Comparison of ENCODE assay signal across 8 cellular contexts in the genomic region with DNA sequence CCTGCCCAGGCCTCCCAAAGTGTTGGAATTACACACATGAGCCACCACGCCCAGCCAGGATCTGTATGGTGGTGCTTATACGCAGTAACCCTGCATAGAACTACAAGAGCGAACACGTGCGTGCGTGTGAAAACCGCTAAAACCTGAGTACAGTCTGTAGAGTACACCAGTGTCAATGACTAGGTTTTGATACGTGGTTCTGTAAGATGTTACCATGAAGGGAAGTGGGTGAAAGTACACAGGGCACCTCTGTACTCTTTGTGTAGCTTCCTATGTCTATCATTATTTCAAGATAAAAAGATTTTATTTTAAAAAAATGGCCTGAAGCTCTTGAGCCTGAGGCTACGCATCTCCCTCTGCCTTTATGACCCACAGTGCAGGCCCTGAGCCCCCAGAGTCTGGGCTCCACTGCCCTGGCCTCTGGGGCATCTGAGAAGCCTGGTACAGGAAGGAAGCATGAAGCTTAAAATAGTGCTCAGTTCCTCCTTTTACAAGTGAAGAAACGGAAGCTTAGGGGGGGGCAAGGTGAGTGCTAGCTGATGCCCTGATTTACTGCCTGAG. TPM values are rescaled to one million over a fixed set of nuclear protein-coding genes. Genes with fewer than 3 reads are reported as not detected.
DNase-seq lines count a peak whose midpoint lies in the region; ATAC-seq and TF ChIP-seq lines count a peak whose summit lies in the region.

No MANE protein-coding gene starts in this region.

- H3K4me3 Mint-ChIP-seq in T-cell (peak overlapping the region in 2 of 3 donors; percentile 26 to 43), mesothelial cell of epicardium (no peak overlapping the region)
- no peak overlapping the region for H3K4me3 Mint-ChIP-seq in stimulated activated effector memory CD8-positive, alpha-beta T cell treated with anti-CD3 and anti-CD28 coated beads, Interleukin-12 subunit alpha, Interleukin-12 subunit beta, amount 100 ng/mL, for 72 hours

- TF ChIP-seq CTCF in mesothelial cell of epicardium (IDR thresholded peaks at IDR 0.05; ENCODE audit: unreplicated experiment) = no peak

- no peaks in the 10 kb centered on the region for H3K27me3 Mint-ChIP-seq in T-cell
- peaks cover 2% of the 10 kb centered on the region for H3K27me3 Mint-ChIP-seq in mesothelial cell of epicardium (ENCODE audit: low read depth)

- peak overlapping the region; percentile 91 to 92 for H3K27ac Mint-ChIP-seq in T-cell
- peak overlapping the region; percentile 58 for H3K27ac Mint-ChIP-seq in stimulated activated effector memory CD8-positive, alpha-beta T cell treated with anti-CD3 and anti-CD28 coated beads, Interleukin-12 subunit alpha, Interleukin-12 subunit beta, amount 100 ng/mL, for 72 hours
- H3K27ac Mint-ChIP-seq in mesothelial cell of epicardium = no peak overlapping the region

- H3K9me3 Mint-ChIP-seq in T-cell (no peaks in the 10 kb centered on the region), mesothelial cell of epicardium (peaks cover 14% of the 10 kb centered on the region)
- no peaks in the 10 kb centered on the region for H3K9me3 Mint-ChIP-seq in stimulated activated effector memory CD8-positive, alpha-beta T cell treated with anti-CD3 and anti-CD28 coated beads, Interleukin-12 subunit alpha, Interleukin-12 subunit beta, amount 100 ng/mL, for 72 hours

- POLR2A ChIA-PET in T-cell (lab: Charles Lee) = interaction anchor here (0.6 to 1.1 kb wide), 2 partner anchors 22 to 54 kb away, joined by 3 read pairs; no protein-coding TSS in a partner anchor

- H3K36me3 Mint-ChIP-seq in T-cell = no peaks in the 10 kb centered on the region
- no peaks in the 10 kb centered on the region for H3K36me3 Mint-ChIP-seq in stimulated activated effector memory CD8-positive, alpha-beta T cell treated with anti-CD3 and anti-CD28 coated beads, Interleukin-12 subunit alpha, Interleukin-12 subunit beta, amount 100 ng/mL, for 72 hours
- H3K36me3 Mint-ChIP-seq in mesothelial cell of epicardium = peaks cover 1% of the 10 kb centered on the region

- peaks cover 68 to 70% (median 69%) of the 10 kb centered on the region in 3 donors for H3K4me1 Mint-ChIP-seq in T-cell
- peaks cover 36% of the 10 kb centered on the region for H3K4me1 Mint-ChIP-seq in stimulated activated effector memory CD8-positive, alpha-beta T cell treated with anti-CD3 and anti-CD28 coated beads, Interleukin-12 subunit alpha, Interleukin-12 subunit beta, amount 100 ng/mL, for 72 hours
- peaks cover 12% of the 10 kb centered on the region for H3K4me1 Mint-ChIP-seq in mesothelial cell of epicardium

- ATAC-seq in HG03025 (IDR thresholded peaks at IDR 0.05; ENCODE audit: low FRiP score, unreplicated experiment) (peak; percentile 86), T-cell (replicated peaks in 1 of 4) (peak; percentile 78 to 86 (median 81))
- ATAC-seq in stimulated activated effector memory CD8-positive, alpha-beta T cell treated with anti-CD3 and anti-CD28 coated beads, Interleukin-12 subunit alpha, Interleukin-12 subunit beta, amount 100 ng/mL, for 72 hours = peak; percentile 76

- DNase-seq in activated T-cell treated with anti-CD3 and anti-CD28 coated beads for 1 hour (ENCODE audit: low read depth) (peak; percentile 25), activated T-cell treated with anti-CD3 and anti-CD28 coated beads for 4 hours (no peak), T-cell (peak; percentile 26 to 86 (median 55)), mesothelial cell of epicardium (ENCODE audit: low spot score in 2 of 2, unreplicated experiment in 2 of 2) (no peak), NCI-H146 treated with DMSO at 0.1 percent for 48 hours (lab: John Stamatoyannopoulos, UW; ENCODE audit: unreplicated experiment) (no peak)
- DNase-seq in stimulated activated effector memory CD8-positive, alpha-beta T cell treated with anti-CD3 and anti-CD28 coated beads, Interleukin-12 subunit alpha, Interleukin-12 subunit beta, amount 100 ng/mL, for 72 hours (ENCODE audit: low spot score in 2 of 2) = no peak
- DNase-seq in NK-92 treated with Interleukin-12 subunit alpha and Interleukin-12 subunit beta, amount 100 ng/mL, for 24 hours (lab: John Stamatoyannopoulos, UW) = no peak

- CTCF ChIA-PET in T-cell (lab: Charles Lee) = interaction anchor here (0.6 to 1.7 kb wide), 5 partner anchors 48 to 66 kb away, joined by 3 to 6 read pairs (median 3); no protein-coding TSS in a partner anchor

RNA-seq across cellular contexts. Expression of a gene that starts 21.6 kb away (rescaled TPM):
- 1 to 10 TPM in 3 of 5 donors, under 1 TPM in 2; 0.54 to 3.6 (median 2.5) TPM for total RNA-seq in T-cell
- total RNA-seq in mesothelial cell of epicardium = not detected in 3 replicates

Comparison
In these comparisons a context has a peak if more than half of its experiments do, and no peak if none do; other contexts are left out.
1. DNase-seq: peak in activated T-cell treated with anti-CD3 and anti-CD28 coated beads for 1 hour (single experiment) and T-cell (34 of 34); none in activated T-cell treated with anti-CD3 and anti-CD28 coated beads for 4 hours (single experiment), stimulated activated effector memory CD8-positive, alpha-beta T cell treated with anti-CD3 and anti-CD28 coated beads, Interleukin-12 subunit alpha, Interleukin-12 subunit beta, amount 100 ng/mL, for 72 hours (0 of 2), mesothelial cell of epicardium (0 of 2), NK-92 treated with Interleukin-12 subunit alpha and Interleukin-12 subunit beta, amount 100 ng/mL, for 24 hours (single experiment) and NCI-H146 treated with DMSO at 0.1 percent for 48 hours (single experiment).
2. H3K4me3 Mint-ChIP-seq: peak in T-cell (2 of 3); none in stimulated activated effector memory CD8-positive, alpha-beta T cell treated with anti-CD3 and anti-CD28 coated beads, Interleukin-12 subunit alpha, Interleukin-12 subunit beta, amount 100 ng/mL, for 72 hours (single experiment) and mesothelial cell of epicardium (single experiment).
3. Peak in every context shown above with its lines, with median percentiles within 50 percentile points of each other: ATAC-seq.